In the genomic region with DNA sequence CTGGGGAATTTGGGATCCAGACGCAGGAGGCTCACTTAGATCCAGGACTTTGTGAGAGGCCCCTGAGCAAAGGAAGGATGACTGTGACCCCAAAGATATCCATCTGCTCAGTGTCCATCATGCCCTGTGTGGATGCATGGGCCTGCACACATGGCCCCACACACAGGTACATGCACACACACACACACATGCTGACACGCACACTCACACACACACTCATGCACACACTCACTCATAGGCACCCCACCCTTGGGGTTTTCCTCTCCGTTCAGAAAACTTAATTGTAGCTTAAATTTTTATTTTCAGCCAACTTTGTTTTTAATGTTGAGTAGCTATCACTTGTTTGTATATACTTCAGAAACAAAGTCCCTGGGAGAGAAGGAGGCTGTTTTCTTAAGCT, we compare ENCODE assay signal across 22 cellular contexts.
"Had no signal": no experiment of that assay in that cellular context is flagged by ENCODE, and none has a peak within 500 bp of the region (broad histone marks: within the 10 kb centered on the region; RNA-seq: fewer than 3 reads in every experiment).

No MANE protein-coding gene starts in this region.

- H3K4me3 ChIP-seq: esophagus squamous epithelium, left ventricle myocardium inferior, right lobe of liver, smooth muscle cell, thyroid gland had no signal

- H3K9ac ChIP-seq: parathyroid adenoma had no signal

- H3K36me3 Mint-ChIP-seq: immature natural killer cell had no signal

- H3K27ac ChIP-seq: brain microvascular endothelial cell, parathyroid adenoma, right lobe of liver, thyroid gland had no signal

- DNase-seq: activated CD4-positive, alpha-beta T cell treated with anti-CD3 and anti-CD28 coated beads for 1 hour; activated CD8-positive, alpha-beta memory T cell treated with anti-CD3 and anti-CD28 coated beads for 24 hours; activated CD8-positive, alpha-beta memory T cell treated with anti-CD3 and anti-CD28 coated beads, Interleukin-2, amount 50 U/mL, for 48 hours; activated effector memory CD4-positive, alpha-beta T cell treated with Interleukin-2 at 50 U/mL for 16 hours; activated naive CD4-positive, alpha-beta T cell treated with anti-CD3 and anti-CD28 coated beads, Interleukin-2, amount 10 ng/mL, durations not matched to agents 7 days and 5 days; activated naive CD8-positive, alpha-beta T cell treated with anti-CD3 and anti-CD28 coated beads, Interleukin-2, amount 50 U/mL, for 24 hours; activated T-cell treated with anti-CD3 and anti-CD28 coated beads, Interleukin-2, amount 50 U/mL, for 48 hours; anterior cingulate cortex; brain microvascular endothelial cell; cerebellar nuclear complex; cortex of kidney; effector CD8-positive, alpha-beta T cell; esophagus squamous epithelium; immature natural killer cell; kidney glomerular epithelial cell; left ventricle myocardium inferior; naive thymus-derived CD4-positive, alpha-beta T cell; right lobe of liver; stimulated activated CD4-positive, alpha-beta T cell treated with anti-CD3 and anti-CD28 coated beads, Interleukin-4, amount 100 ng/mL, for 1 hour; thyroid gland had no signal

- H3K27me3 Mint-ChIP-seq: activated naive CD4-positive, alpha-beta T cell treated with anti-CD3 and anti-CD28 coated beads, Interleukin-2, amount 10 ng/mL, durations not matched to agents 7 days and 5 days; activated naive CD8-positive, alpha-beta T cell treated with anti-CD3 and anti-CD28 coated beads, Interleukin-2, amount 50 U/mL, for 24 hours; naive thymus-derived CD4-positive, alpha-beta T cell had no signal

- ATAC-seq: activated naive CD8-positive, alpha-beta T cell treated with anti-CD3 and anti-CD28 coated beads, Interleukin-2, amount 50 U/mL, for 24 hours; naive thymus-derived CD4-positive, alpha-beta T cell; right lobe of liver had no signal

- H3K9me3 Mint-ChIP-seq: activated naive CD4-positive, alpha-beta T cell treated with anti-CD3 and anti-CD28 coated beads, Interleukin-2, amount 10 ng/mL, durations not matched to agents 7 days and 5 days; activated naive CD8-positive, alpha-beta T cell treated with anti-CD3 and anti-CD28 coated beads, Interleukin-2, amount 50 U/mL, for 24 hours; immature natural killer cell had no signal

- H3K9me3 ChIP-seq: esophagus squamous epithelium, left ventricle myocardium inferior, right lobe of liver, thyroid gland had no signal

- H3K4me1 ChIP-seq: right lobe of liver had no signal

- H3K4me2 ChIP-seq: smooth muscle cell had no signal

- H3K4me3 Mint-ChIP-seq: activated naive CD4-positive, alpha-beta T cell treated with anti-CD3 and anti-CD28 coated beads, Interleukin-2, amount 10 ng/mL, durations not matched to agents 7 days and 5 days; activated naive CD8-positive, alpha-beta T cell treated with anti-CD3 and anti-CD28 coated beads, Interleukin-2, amount 50 U/mL, for 24 hours; naive thymus-derived CD4-positive, alpha-beta T cell had no signal

- H3K27ac Mint-ChIP-seq: activated naive CD4-positive, alpha-beta T cell treated with anti-CD3 and anti-CD28 coated beads, Interleukin-2, amount 10 ng/mL, durations not matched to agents 7 days and 5 days; activated naive CD8-positive, alpha-beta T cell treated with anti-CD3 and anti-CD28 coated beads, Interleukin-2, amount 50 U/mL, for 24 hours; naive thymus-derived CD4-positive, alpha-beta T cell had no signal

- H3K27me3 ChIP-seq: brain microvascular endothelial cell, esophagus squamous epithelium, right lobe of liver, thyroid gland had no signal

- H2AFZ ChIP-seq: parathyroid adenoma had no signal

- H3K36me3 ChIP-seq: right lobe of liver, thyroid gland had no signal
